Comparison of ENCODE assay signal across 10 cellular contexts in genomic region chr5:172410160-172410559, GRCh38. TPM values are rescaled to one million over a fixed set of nuclear protein-coding genes. Genes with fewer than 3 reads are reported as not detected.
DNase-seq lines count a peak whose midpoint lies in the region; ATAC-seq and TF ChIP-seq lines count a peak whose summit lies in the region.
"Had no signal": no experiment of that assay in that cellular context is flagged by ENCODE, and none has a peak within 500 bp of the region (broad histone marks: within the 10 kb centered on the region; RNA-seq: fewer than 3 reads in every experiment).

No MANE protein-coding gene starts in this region.

- H3K36me3 ChIP-seq in GM23338 (ENCODE audit: insufficient read depth): peaks cover 4% of the 10 kb centered on the region; the same call in 1 of the 2 replicates

- CTCF ChIA-PET in MCF 10A (lab: Yijun Ruan, JAX): interaction anchor here (1.2 to 7.8 kb wide), 3 partner anchors 36 to 50 kb away, joined by 3 to 73 read pairs (median 4); no protein-coding TSS in a partner anchor

- H3K4me3 Mint-ChIP-seq in GM23338: no peak overlapping the region
- no peak overlapping the region for H3K4me3 Mint-ChIP-seq in MCF 10A (ENCODE audit: unreplicated experiment)

- H3K27ac ChIP-seq in GM23338 (ENCODE audit: low read depth): no peak overlapping the region

- H2AFZ ChIP-seq in GM23338: no peak overlapping the region

- H3K27ac Mint-ChIP-seq in GM23338 (no peak overlapping the region), MCF 10A (ENCODE audit: low read depth, unreplicated experiment) (peak overlapping the region; percentile 46)

- H3K9me2 ChIP-seq in GM23338 (ENCODE audit: insufficient read depth): no peaks in the 10 kb centered on the region

- peaks cover 7% of the 10 kb centered on the region for H3K27me3 Mint-ChIP-seq in GM23338 (ENCODE audit: insufficient read depth, low read depth, poor library complexity)
- H3K27me3 Mint-ChIP-seq in MCF 10A (ENCODE audit: insufficient read depth, unreplicated experiment): no peaks in the 10 kb centered on the region

- H3K4me3 ChIP-seq in GM23338 (no peak overlapping the region), skeletal muscle cell (ENCODE audit: low read depth, low read length) (no peak overlapping the region)

- H3K79me2 ChIP-seq in GM23338 (replicated peaks; ENCODE audit: insufficient read depth): no peaks in the 10 kb centered on the region; the same call in 1 of the 2 replicates

- H3K4me2 ChIP-seq in GM23338: no peak overlapping the region

- peaks cover 7% of the 10 kb centered on the region for H4K20me1 ChIP-seq in GM23338 (replicated peaks; ENCODE audit: insufficient read depth)

- no peaks in the 10 kb centered on the region for H3K9me3 Mint-ChIP-seq in GM23338
- H3K9me3 Mint-ChIP-seq in MCF 10A (ENCODE audit: unreplicated experiment): no peaks in the 10 kb centered on the region

- DNase-seq in GM23338 (ENCODE audit: low spot score) (peak; percentile 28), NOMO-1 (lab: John Stamatoyannopoulos, UW; ENCODE audit: unreplicated experiment in 2 of 2) (peak; percentile 73 to 93), MCF 10A (ENCODE audit: unreplicated experiment) (peak; percentile 58), skeletal muscle cell (ENCODE audit: low read depth) (peak; percentile 51), NCI-H345 treated with DMSO at 0.1 percent for 48 hours (lab: John Stamatoyannopoulos, UW; ENCODE audit: unreplicated experiment) (no peak), NCI-H1930 (lab: John Stamatoyannopoulos, UW) (no peak), NCI-H146 (lab: John Stamatoyannopoulos, UW) (no peak)
- DNase-seq: GF-D8, NCI-H1048 had no signal

- peaks cover 25% of the 10 kb centered on the region for H3K36me3 Mint-ChIP-seq in GM23338 (ENCODE audit: low read depth)
- peaks cover 33% of the 10 kb centered on the region for H3K36me3 Mint-ChIP-seq in MCF 10A (ENCODE audit: insufficient read depth, unreplicated experiment)

- H3K4me1 ChIP-seq in GM23338 (ENCODE audit: insufficient read depth): peaks cover 4% of the 10 kb centered on the region; the same call in 1 of the 2 replicates

- H3K4me1 Mint-ChIP-seq in GM23338: peaks cover 14% of the 10 kb centered on the region
- peaks cover 60% of the 10 kb centered on the region for H3K4me1 Mint-ChIP-seq in MCF 10A (ENCODE audit: insufficient read depth, unreplicated experiment)

- H3K27me3 ChIP-seq in GM23338 (ENCODE audit: insufficient read depth): no peaks in the 10 kb centered on the region

- BruUV-seq in MCF 10A (replicated peaks; lab: Mats Ljungman, UMichigan): no TSS peak

- no peaks in the 10 kb centered on the region for H3F3A ChIP-seq in GM23338 (replicated peaks; ENCODE audit: low read depth)

- ATAC-seq in GM23338 (no peak), HG03520 (IDR thresholded peaks at IDR 0.05; ENCODE audit: unreplicated experiment) (no peak)

- intact Hi-C loops in MCF 10A (cut with micrococcal nuclease): no loop called here

- POLR2A ChIA-PET in MCF 10A (lab: Yijun Ruan, JAX): interaction anchor here (1.6 to 13.6 kb wide), 3 partner anchors 9 to 127 kb away, joined by 6 to 305 read pairs (median 110); partner anchors contain the start of gene UBTD2

- TF ChIP-seq CTCF in GM23338 (conservative IDR thresholded peaks at IDR 0.05; ENCODE audit: low read depth in 2 of 2): no peak
- no peak for TF ChIP-seq CTCF in MCF 10A (IDR thresholded peaks at IDR 0.05; ENCODE audit: unreplicated experiment)

TF ChIP-seq in GM23338, 12 proteins besides CTCF, POLR2A, EP300 and RAD21:
- no peak for TF ChIP-seq NANOG (IDR thresholded peaks at IDR 0.05; ENCODE audit: borderline replicate concordance)
- no peak for TF ChIP-seq JUNB (IDR thresholded peaks at IDR 0.05; ENCODE audit: unreplicated experiment)
- TF ChIP-seq ETS1 (IDR thresholded peaks at IDR 0.05): no peak
- TF ChIP-seq ZNF331 (CRISPR knock-in tag; IDR thresholded peaks at IDR 0.05; ENCODE audit: low read depth): no peak
- TF ChIP-seq EZH2phosphoT487 (IDR thresholded peaks at IDR 0.05; ENCODE audit: unreplicated experiment): no peak
- no peak for TF ChIP-seq ZNF114 (CRISPR knock-in tag; IDR thresholded peaks at IDR 0.05)

RNA-seq across cellular contexts. Expression of gene SH3PXD2B, which starts 44.2 kb away (rescaled TPM):
- total RNA-seq in GM23338 (2014; rRNA removed; shearing (Covaris generic)): 50.1 and 52.5 TPM in 2 replicates
- polyA plus RNA-seq in GM23338 (2016; fragmentation: Nextera tagmentation; extraction: Ambion mirVana): 40.2 and 48.0 TPM in 2 replicates
- total RNA-seq in MCF 10A (2022): 34.1 and 42.3 TPM in 2 replicates

Comparison
In these comparisons a context has a peak if more than half of its experiments do, and no peak if none do; other contexts are left out.
1. DNase-seq: peak in GM23338 (single experiment), NOMO-1 (2 of 2), MCF 10A (single experiment) and skeletal muscle cell (single experiment); none in NCI-H345 treated with DMSO at 0.1 percent for 48 hours (single experiment), NCI-H1930 (0 of 2) and NCI-H146 (single experiment).